In the genomic region with DNA sequence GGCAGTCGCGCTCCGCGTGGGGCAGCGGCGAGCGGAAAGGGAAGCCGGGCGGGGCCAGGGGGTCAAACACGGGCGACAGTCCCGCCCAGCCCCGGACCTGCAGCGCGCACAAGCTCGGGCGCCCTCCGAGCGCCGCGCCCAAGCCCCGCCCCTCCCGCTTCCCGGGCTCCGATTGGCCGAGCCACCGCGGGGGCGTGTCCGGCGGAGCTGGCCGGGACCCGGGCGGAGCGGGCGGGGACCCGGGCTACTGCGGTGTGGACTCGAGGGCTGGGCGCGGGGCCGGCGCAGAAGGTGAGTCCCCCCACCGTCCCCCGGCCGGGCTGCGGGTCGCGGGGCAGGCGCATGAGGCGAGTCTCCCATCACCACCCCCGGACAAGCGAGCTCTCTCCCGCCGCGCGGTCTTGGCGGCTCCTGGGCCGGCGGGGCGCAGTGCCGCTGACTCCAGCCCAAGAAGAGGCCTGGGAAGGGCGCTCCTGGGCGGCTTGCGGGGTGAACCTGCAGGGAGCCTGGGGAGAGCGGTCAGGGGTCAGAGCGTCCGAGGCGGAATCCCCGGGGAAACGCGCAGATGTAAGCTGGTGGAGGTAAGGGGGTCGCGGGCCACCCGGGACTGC, we compare ENCODE assay signal across 8 cellular contexts. TPM values are rescaled to one million over a fixed set of nuclear protein-coding genes. Genes with fewer than 3 reads are reported as not detected.
A peak's percentile ranks its signal among the peaks of the same experiment; 100 is the strongest.
DNase-seq lines count a peak whose midpoint lies in the region; ATAC-seq, FAIRE-seq and TF ChIP-seq lines count a peak whose summit lies in the region.

A gene with protein sequence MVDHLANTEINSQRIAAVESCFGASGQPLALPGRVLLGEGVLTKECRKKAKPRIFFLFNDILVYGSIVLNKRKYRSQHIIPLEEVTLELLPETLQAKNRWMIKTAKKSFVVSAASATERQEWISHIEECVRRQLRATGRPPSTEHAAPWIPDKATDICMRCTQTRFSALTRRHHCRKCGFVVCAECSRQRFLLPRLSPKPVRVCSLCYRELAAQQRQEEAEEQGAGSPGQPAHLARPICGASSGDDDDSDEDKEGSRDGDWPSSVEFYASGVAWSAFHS (plus strand): TSS at position 247 of the 611 bp plus-strand sequence. CDS start 8,379 bp downstream, outside the sequence.

- intact Hi-C loops in kidney (cut with DNase I): no loop called here

- ATAC-seq in A549: peak; percentile 87 to 97
- peak; percentile 74 for ATAC-seq in HG02943 (IDR thresholded peaks at IDR 0.05; ENCODE audit: low read depth, unreplicated experiment)

- DNase-seq in A549 (ENCODE audit: low read depth in 1 of 2, low spot score in 1 of 2) (peak; percentile 85 to 98), GM18507 (ENCODE audit: extremely low spot score, insufficient read length, low read depth) (peak; percentile 94), NCI-H2171 (lab: John Stamatoyannopoulos, UW) (peak; percentile 74), kidney (peak; percentile 97)
- DNase-seq in activated CD4-positive, CD25-positive, alpha-beta regulatory T cell treated with anti-CD3 and anti-CD28 coated beads, Interleukin-2, amount 50 U/mL, for 16 hours (ENCODE audit: low read depth, low spot score): peak; percentile 66
- DNase-seq in central memory CD4-positive, alpha-beta T cell: peak; percentile 79
- DNase-seq in stimulated activated CD4-positive, alpha-beta T cell treated with anti-CD3 and anti-CD28 coated beads, Interleukin-15, amount 100 ng/mL, for 1 hour (ENCODE audit: low read depth in 1 of 2, low spot score in 1 of 2): peak; percentile 73 to 85

- H3K4me3 ChIP-seq in A549: peak within 1 kb of the TSS; percentile 82
- H3K4me3 ChIP-seq in kidney (ENCODE audit: low read length in 2 of 2): peak within 1 kb of the TSS; percentile 60 to 83

- peak within 1 kb of the TSS; percentile 99 for H3K4me2 ChIP-seq in A549

- CTCF ChIA-PET in A549 (lab: Yijun Ruan, JAX): interaction anchor here (0.7 to 8.5 kb wide), 8 partner anchors 12 to 209 kb away, joined by 3 to 122 read pairs (median 4); a partner anchor contains a TSS

- TF ChIP-seq POLR2A in A549 (IDR thresholded peaks at IDR 0.05; ENCODE audit: low read length): peak; percentile 35; the same call in 1 of the 2 replicates

- no peak for TF ChIP-seq RAD21 in A549 (conservative IDR thresholded peaks at IDR 0.05 in 1 of 2, IDR thresholded peaks at IDR 0.05 in 1 of 2)

- WGBS in A549 (ENCODE audit: missing lambda C conversion rate): 2% methylated on average over 26 of the region's 75 CpGs

- H3K4me1 ChIP-seq in A549 (peaks cover 19% of the 10 kb centered on the region), kidney (ENCODE audit: control insufficient read depth in 1 of 2, insufficient read depth in 1 of 2, low read depth in 1 of 2, low read length in 2 of 2) (peaks cover 3 to 25% of the 10 kb centered on the region in 2 donors)

- TF ChIP-seq CTCF in A549 (IDR thresholded peaks at IDR 0.05): no peak
- TF ChIP-seq CTCF in kidney (IDR thresholded peaks at IDR 0.05; ENCODE audit: borderline replicate concordance, extremely low read depth, insufficient read depth): no peak

- no peaks in the 10 kb centered on the region for H3K36me3 ChIP-seq in kidney (ENCODE audit: control insufficient read depth in 1 of 2, insufficient read depth in 2 of 2, low read length in 2 of 2)

- peak within 1 kb of the TSS; percentile 74 to 86 for H3K27ac ChIP-seq in A549
- H3K27ac ChIP-seq in kidney (ENCODE audit: low read depth in 2 of 2, low read length in 2 of 2): peak within 1 kb of the TSS; percentile 47 to 81

- FAIRE-seq in A549 (lab: Jason Lieb, UNC): peak; percentile 13
- FAIRE-seq in GM18507 (lab: Jason Lieb, UNC): peak; percentile 91
- FAIRE-seq in kidney (lab: Jason Lieb, UNC): no peak

- TF ChIP-seq EP300 in A549 (IDR thresholded peaks at IDR 0.05): no peak

- POLR2A ChIA-PET in A549 (lab: Yijun Ruan, JAX): interaction anchor here (0.9 to 5.3 kb wide), 4 partner anchors 16 to 59 kb away, joined by 3 to 51 read pairs (median 8); a partner anchor contains a TSS

- peak within 1 kb of the TSS; percentile 54 to 72 for H3K9ac ChIP-seq in kidney (ENCODE audit: low read length in 2 of 2)

- no peaks in the 10 kb centered on the region for H3K9me3 ChIP-seq in A549
- H3K9me3 ChIP-seq in kidney (ENCODE audit: control insufficient read depth in 1 of 2, low read length in 2 of 2): no peaks in the 10 kb centered on the region

TF ChIP-seq in A549, 52 proteins besides CTCF, POLR2A, EP300 and RAD21:
- TF ChIP-seq, protein P1, sequence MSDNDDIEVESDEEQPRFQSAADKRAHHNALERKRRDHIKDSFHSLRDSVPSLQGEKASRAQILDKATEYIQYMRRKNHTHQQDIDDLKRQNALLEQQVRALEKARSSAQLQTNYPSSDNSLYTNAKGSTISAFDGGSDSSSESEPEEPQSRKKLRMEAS (IDR thresholded peaks at IDR 0.05): peak; percentile 58
- TF ChIP-seq, protein P2, sequence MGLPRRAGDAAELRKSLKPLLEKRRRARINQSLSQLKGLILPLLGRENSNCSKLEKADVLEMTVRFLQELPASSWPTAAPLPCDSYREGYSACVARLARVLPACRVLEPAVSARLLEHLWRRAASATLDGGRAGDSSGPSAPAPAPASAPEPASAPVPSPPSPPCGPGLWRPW (IDR thresholded peaks at IDR 0.05): no peak
- TF ChIP-seq TFCP2L1 (CRISPR knock-in tag; IDR thresholded peaks at IDR 0.05) (0 out of 2 replicates have a peak, but pooled peaks have one; percentile 56), JUN (IDR thresholded peaks at IDR 0.05) (peak in 1 of 2 experiments; percentile 47; a peak in 1 of 5 replicates), MAFK (IDR thresholded peaks at IDR 0.05; ENCODE audit: partially characterized antibody) (no peak), RNF2 (IDR thresholded peaks at IDR 0.05; ENCODE audit: borderline replicate concordance, low read depth) (0 out of 2 replicates have a peak, but pooled peaks have one; percentile 38)
- TF ChIP-seq, protein P3, sequence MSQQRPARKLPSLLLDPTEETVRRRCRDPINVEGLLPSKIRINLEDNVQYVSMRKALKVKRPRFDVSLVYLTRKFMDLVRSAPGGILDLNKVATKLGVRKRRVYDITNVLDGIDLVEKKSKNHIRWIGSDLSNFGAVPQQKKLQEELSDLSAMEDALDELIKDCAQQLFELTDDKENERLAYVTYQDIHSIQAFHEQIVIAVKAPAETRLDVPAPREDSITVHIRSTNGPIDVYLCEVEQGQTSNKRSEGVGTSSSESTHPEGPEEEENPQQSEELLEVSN (IDR thresholded peaks at IDR 0.05; ENCODE audit: borderline replicate concordance, low read depth): peak; percentile 38

RNA-seq across cellular contexts. Expression of the gene that starts here (rescaled TPM):
- polyA plus RNA-seq in A549 (2011; rRNA removed): 2.1 and 2.3 TPM in 2 replicates
- 7.1 and 8.7 TPM in 2 replicates for polyA plus RNA-seq in A549 (2012; cell fraction: cytosol; rRNA removed)
- polyA plus RNA-seq in A549 (2012; cell fraction: nucleus; rRNA removed): 9.8 and 13.2 TPM in 2 replicates
- polyA plus RNA-seq in A549 (2017; fragmentation: RNase III; extraction: RNeasy Plus Mini Kit Qiagen cat#74134 plus additional on column Dnase treatment): 4.1 to 4.4 TPM (median 4.2 TPM) in 3 replicates
- polyA minus RNA-seq in A549 (2011; rRNA and poly(A)+ RNA removed): 3.3 and 3.4 TPM in 2 replicates
- 11.7 TPM for total RNA-seq in kidney
- polyA plus RNA-seq in kidney (ENCODE audit: insufficient read depth, low read depth, low replicate concordance): 7.1 TPM

Comparison
In these comparisons a context has a peak if more than half of its experiments do, and no peak if none do; other contexts are left out.
1. Peak in every context shown above with its lines: DNase-seq, ATAC-seq, H3K4me3 ChIP-seq and H3K27ac ChIP-seq.